8 cellular contexts compared by ENCODE assay signal in genomic region chr15:89101302-89102191, GRCh38. TPM values are rescaled to one million over a fixed set of nuclear protein-coding genes. Genes with fewer than 3 reads are reported as not detected.
A peak's percentile ranks its signal among the peaks of the same experiment; 100 is the strongest.
DNase-seq lines count a peak whose midpoint lies in the region; ATAC-seq, FAIRE-seq and TF ChIP-seq lines count a peak whose summit lies in the region.

No MANE protein-coding gene starts in this region.

- H3K27ac Mint-ChIP-seq in activated T-cell treated with anti-CD3 and anti-CD28 coated beads, Interleukin-2, amount 50 U/mL, for 24 hours = peak overlapping the region; percentile 37

- H3K27ac ChIP-seq in lower lobe of right lung = peak overlapping the region; percentile 66

- H3K27me3 ChIP-seq in lower lobe of right lung (ENCODE audit: low read depth) = no peaks in the 10 kb centered on the region

- FAIRE-seq in urothelium cell line (lab: Jason Lieb, UNC) = peak; percentile 67

- H3K36me3 Mint-ChIP-seq in activated T-cell treated with anti-CD3 and anti-CD28 coated beads, Interleukin-2, amount 50 U/mL, for 24 hours (ENCODE audit: low read depth) = peaks cover 69% of the 10 kb centered on the region

- no peaks in the 10 kb centered on the region for H3K9me3 ChIP-seq in lower lobe of right lung

- peaks cover 33% of the 10 kb centered on the region for H3K4me1 Mint-ChIP-seq in activated T-cell treated with anti-CD3 and anti-CD28 coated beads, Interleukin-2, amount 50 U/mL, for 24 hours (ENCODE audit: low read depth)

- peak; percentile 94 to 95 for ATAC-seq in lower lobe of right lung

- no peak for DNase-seq in activated T-cell treated with anti-CD3 and anti-CD28 coated beads, Interleukin-2, amount 50 U/mL, for 24 hours
- DNase-seq in activated T-cell treated with anti-CD3 and anti-CD28 coated beads for 4 hours (no peak), cerebellar cortex (ENCODE audit: low spot score) (peak; percentile 77), lower lobe of right lung (peak; percentile 76), urothelium cell line (ENCODE audit: low spot score) (peak; percentile 90), RPMI8226 (no peak), NCI-H2171 treated with DMSO at 0.1 percent for 48 hours (lab: John Stamatoyannopoulos, UW) (no peak), OCI-M2 (lab: John Stamatoyannopoulos, UW; ENCODE audit: unreplicated experiment) (no peak)

- intact Hi-C loops in lower lobe of right lung (cut with DNase I) = no loop called here

- H3K27me3 Mint-ChIP-seq in activated T-cell treated with anti-CD3 and anti-CD28 coated beads, Interleukin-2, amount 50 U/mL, for 24 hours = no peaks in the 10 kb centered on the region

- H3K4me1 ChIP-seq in lower lobe of right lung = peaks cover 74% of the 10 kb centered on the region

- TF ChIP-seq CTCF in lower lobe of right lung (IDR thresholded peaks at IDR 0.05) = no peak

- peaks cover 12% of the 10 kb centered on the region for H3K36me3 ChIP-seq in lower lobe of right lung

- no peaks in the 10 kb centered on the region for H3K9me3 Mint-ChIP-seq in activated T-cell treated with anti-CD3 and anti-CD28 coated beads, Interleukin-2, amount 50 U/mL, for 24 hours

- H3K4me3 Mint-ChIP-seq in activated T-cell treated with anti-CD3 and anti-CD28 coated beads, Interleukin-2, amount 50 U/mL, for 24 hours = no peak overlapping the region

- no peak overlapping the region for H3K4me3 ChIP-seq in lower lobe of right lung

RNA-seq across cellular contexts. Expression of gene ABHD2, which starts 13.3 kb away (rescaled TPM):
- total RNA-seq in lower lobe of right lung = 202 TPM

Comparison
In these comparisons a context has a peak if more than half of its experiments do, and no peak if none do; other contexts are left out.
1. DNase-seq: peak in cerebellar cortex (single experiment), lower lobe of right lung (single experiment) and urothelium cell line (single experiment); none in activated T-cell treated with anti-CD3 and anti-CD28 coated beads, Interleukin-2, amount 50 U/mL, for 24 hours (single experiment), activated T-cell treated with anti-CD3 and anti-CD28 coated beads for 4 hours (single experiment), RPMI8226 (single experiment), NCI-H2171 treated with DMSO at 0.1 percent for 48 hours (single experiment) and OCI-M2 (single experiment).